21 cellular contexts compared by ENCODE assay signal in the genomic region with DNA sequence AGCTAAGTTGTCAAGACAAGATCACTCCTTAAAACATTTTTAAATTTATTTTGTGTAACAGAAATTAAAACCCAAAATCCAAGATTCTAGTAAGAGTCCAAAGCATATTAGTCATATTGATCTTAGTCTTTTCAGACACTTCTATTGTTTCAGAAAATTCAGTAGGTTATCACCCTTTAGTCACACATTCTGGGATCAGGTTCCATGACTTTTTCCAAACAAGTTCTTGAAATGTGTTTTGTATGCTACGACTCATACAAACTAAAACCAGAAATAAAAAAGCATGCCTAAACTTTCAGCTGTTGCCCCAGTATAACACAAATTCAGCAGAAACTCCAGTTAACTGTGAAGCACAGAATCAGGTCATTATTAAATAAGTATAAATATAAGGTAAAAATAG. TPM values are rescaled to one million over a fixed set of nuclear protein-coding genes. Genes with fewer than 3 reads are reported as not detected.
DNase-seq lines count a peak whose midpoint lies in the region; ATAC-seq and TF ChIP-seq lines count a peak whose summit lies in the region.
"Had no signal": no experiment of that assay in that cellular context is flagged by ENCODE, and none has a peak within 500 bp of the region (broad histone marks: within the 10 kb centered on the region; RNA-seq: fewer than 3 reads in every experiment).

No MANE protein-coding gene starts in this region.

- no peak for TF ChIP-seq RAD21 in SK-N-SH (IDR thresholded peaks at IDR 0.05; ENCODE audit: low read length)

- POLR2A ChIA-PET in SK-N-SH (lab: Yijun Ruan, JAX) = no interaction called here

- H2AFZ ChIP-seq in SK-N-SH (ENCODE audit: low read depth) (no peak overlapping the region), fibroblast of lung (ENCODE audit: low read length) (no peak overlapping the region)

- TF ChIP-seq CTCF in SK-N-SH (IDR thresholded peaks at IDR 0.05) = no peak
- TF ChIP-seq CTCF in fibroblast of lung (conservative IDR thresholded peaks at IDR 0.05 in 1 of 2, IDR thresholded peaks at IDR 0.05 in 1 of 2; ENCODE audit: low read depth in 1 of 2, low read length in 2 of 2) = no peak
- no peak for TF ChIP-seq CTCF in spleen (IDR thresholded peaks at IDR 0.05 in 8 of 11, conservative IDR thresholded peaks at IDR 0.05 in 3 of 11)

- H4K20me1 ChIP-seq in SK-N-SH (ENCODE audit: insufficient read depth) = no peaks in the 10 kb centered on the region
- no peaks in the 10 kb centered on the region for H4K20me1 ChIP-seq in fibroblast of lung (ENCODE audit: control insufficient read depth, extremely low read depth, insufficient read depth, low read length)

- no peaks in the 10 kb centered on the region for H3K27me3 ChIP-seq in SK-N-SH (ENCODE audit: insufficient read depth)
- H3K27me3 ChIP-seq in adipocyte (replicated peaks; ENCODE audit: control insufficient read depth, insufficient read depth, low read length) = no peaks in the 10 kb centered on the region
- H3K27me3 ChIP-seq in fibroblast of lung (ENCODE audit: control insufficient read depth, insufficient read depth, low read length) = no peaks in the 10 kb centered on the region
- no peaks in the 10 kb centered on the region for H3K27me3 ChIP-seq in spleen (replicated peaks in 1 of 7)
- H3K27me3 ChIP-seq: BE2C had no signal

- H3K27ac ChIP-seq in SK-N-SH (ENCODE audit: low read depth in 2 of 2, low read length in 1 of 2) (no peak overlapping the region; a peak in 1 of 4 replicates), fibroblast of lung (ENCODE audit: insufficient read depth, low read length) (no peak overlapping the region), spleen (no peak overlapping the region)
- H3K27ac ChIP-seq: 22Rv1 had no signal

- no peaks in the 10 kb centered on the region for H3K79me2 ChIP-seq in SK-N-SH (ENCODE audit: insufficient read depth)
- no peaks in the 10 kb centered on the region for H3K79me2 ChIP-seq in fibroblast of lung (ENCODE audit: control insufficient read depth, insufficient read depth, low read length)

- no peak overlapping the region for H3K9ac ChIP-seq in SK-N-SH
- H3K9ac ChIP-seq in adipocyte (ENCODE audit: low read length) = no peak overlapping the region
- no peak overlapping the region for H3K9ac ChIP-seq in fibroblast of lung (ENCODE audit: insufficient read depth, low read length)

- ATAC-seq in SK-N-SH treated with all-trans-retinoic acid at 6 μM for 48 hours (no peak), HG03139 (IDR thresholded peaks at IDR 0.05; ENCODE audit: unreplicated experiment) (no peak)
- no peak for ATAC-seq in effector memory CD8-positive, alpha-beta T cell (replicated peaks)

- no peak overlapping the region for H3K27ac Mint-ChIP-seq in effector memory CD8-positive, alpha-beta T cell
- H3K27ac Mint-ChIP-seq: CD4-positive, alpha-beta T cell had no signal

- no peaks in the 10 kb centered on the region for H3K36me3 Mint-ChIP-seq in effector memory CD8-positive, alpha-beta T cell (ENCODE audit: insufficient read depth)

- H3K4me2 ChIP-seq in SK-N-SH (no peak overlapping the region), fibroblast of lung (ENCODE audit: extremely low read depth, insufficient read depth, low read length) (no peak overlapping the region)

- peaks cover 0 to 15% of the 10 kb centered on the region in 2 experiments; a peak in 2 of 4 replicates for H3K4me1 ChIP-seq in SK-N-SH (ENCODE audit: control insufficient read depth in 1 of 2, insufficient read depth in 2 of 2, low read depth in 1 of 2, low read length in 1 of 2)
- H3K4me1 ChIP-seq in adipocyte (ENCODE audit: control insufficient read depth, insufficient read depth, low read length) = peaks cover 11% of the 10 kb centered on the region
- no peaks in the 10 kb centered on the region for H3K4me1 ChIP-seq in fibroblast of lung (ENCODE audit: control insufficient read depth, extremely low read depth, insufficient read depth, low read length)
- no peaks in the 10 kb centered on the region for H3K4me1 ChIP-seq in spleen
- H3K4me1 ChIP-seq: BE2C had no signal

- CTCF ChIA-PET in SK-N-SH (lab: Yijun Ruan, JAX) = interaction anchor here (1.2 to 1.5 kb wide), 2 partner anchors 10 to 135 kb away, joined by 5 to 6 read pairs; partner anchors contain the start of gene SEMA3D

- H3K4me3 ChIP-seq in SK-N-SH (ENCODE audit: low read depth in 2 of 2, low read length in 1 of 2) (no peak overlapping the region), adipocyte (ENCODE audit: low read length) (no peak overlapping the region), fibroblast of lung (replicated peaks in 1 of 4; ENCODE audit: control extremely low read depth in 1 of 4, insufficient read depth in 1 of 4, low read depth in 3 of 4, low read length in 4 of 4) (no peak overlapping the region), spleen (no peak overlapping the region)

- intact Hi-C loops in spleen (cut with DNase I; ENCODE audit: low total_unique reads) = no loop called here

- DNase-seq in SK-N-SH (no peak), adipocyte (ENCODE audit: low read depth) (peak; percentile 42), fibroblast of lung (ENCODE audit: low read depth in 2 of 2) (peak; percentile 28 to 48), renal cortical epithelial cell (ENCODE audit: low read depth) (peak; percentile 33), spleen (no peak)
- DNase-seq in effector memory CD8-positive, alpha-beta T cell = no peak
- DNase-seq: BE2C; Calu3; CD4-positive, alpha-beta T cell; DMS53; Kasumi-1; NCI-H187 treated with DMSO at 0.1 percent for 48 hours; NCI-H446; NCI-H69; NK-92 treated with Interleukin-12 subunit alpha and Interleukin-12 subunit beta, amount 100 ng/mL, for 24 hours; RPMI8226; SIG-M5 had no signal

- no peaks in the 10 kb centered on the region for H3K4me1 Mint-ChIP-seq in effector memory CD8-positive, alpha-beta T cell (ENCODE audit: low read depth in 2 of 2)

- H3K27me3 Mint-ChIP-seq in effector memory CD8-positive, alpha-beta T cell = no peaks in the 10 kb centered on the region
- H3K27me3 Mint-ChIP-seq: CD4-positive, alpha-beta T cell had no signal

- peaks cover 0 to 5% of the 10 kb centered on the region in 2 experiments for H3K36me3 ChIP-seq in SK-N-SH (replicated peaks in 1 of 2; ENCODE audit: control insufficient read depth in 1 of 2, insufficient read depth in 2 of 2, low read length in 1 of 2)
- no peaks in the 10 kb centered on the region for H3K36me3 ChIP-seq in adipocyte (ENCODE audit: control insufficient read depth, insufficient read depth, low read length, severe bottlenecking)
- H3K36me3 ChIP-seq in fibroblast of lung (ENCODE audit: control insufficient read depth, insufficient read depth, low read length) = no peaks in the 10 kb centered on the region
- H3K36me3 ChIP-seq in spleen = peaks cover 0 to 12% (median 0%) of the 10 kb centered on the region in 6 donors
- H3K36me3 ChIP-seq: BE2C had no signal

- WGBS in SK-N-SH (ENCODE audit: low lambda C conversion rate) = 51% methylated on average over 1 of the region's 1 CpG
- 89 to 93% (median 90%) methylated on average over 1 of the region's 1 CpG for WGBS in spleen, 5 donors

- H3K9me3 Mint-ChIP-seq in effector memory CD8-positive, alpha-beta T cell = peaks cover 11 to 18% of the 10 kb centered on the region in 2 donors

- no peaks in the 10 kb centered on the region for H3K9me2 ChIP-seq in SK-N-SH

- 0 out of 4 replicates have a peak, but pooled peaks of 1 of the 2 experiments have one; percentile 21 for TF ChIP-seq EP300 in SK-N-SH (IDR thresholded peaks at IDR 0.05; ENCODE audit: borderline replicate concordance in 1 of 2, low read depth in 1 of 2, low read length in 1 of 2)

- H3K4me3 Mint-ChIP-seq in effector memory CD8-positive, alpha-beta T cell = no peak overlapping the region
- H3K4me3 Mint-ChIP-seq: CD4-positive, alpha-beta T cell had no signal

- peaks cover 30% of the 10 kb centered on the region for H3F3A ChIP-seq in SK-N-SH (replicated peaks; ENCODE audit: insufficient read depth)

- TF ChIP-seq POLR2A in spleen (IDR thresholded peaks at IDR 0.05) = no peak

- no peaks in the 10 kb centered on the region; the same call in 1 of the 2 replicates for H3K9me3 ChIP-seq in SK-N-SH
- H3K9me3 ChIP-seq in adipocyte (ENCODE audit: control insufficient read depth, low read length) = peaks cover 18% of the 10 kb centered on the region
- no peaks in the 10 kb centered on the region for H3K9me3 ChIP-seq in fibroblast of lung (ENCODE audit: control insufficient read depth, insufficient read depth, low read depth, low read length)
- peaks cover 0 to 33% (median 25%) of the 10 kb centered on the region in 8 donors for H3K9me3 ChIP-seq in spleen
- H3K9me3 ChIP-seq: BE2C had no signal

TF ChIP-seq in SK-N-SH, 30 proteins besides CTCF, POLR2A, EP300 and RAD21 (continues in another document):
- peak; percentile 46; the same call in 1 of the 2 replicates for TF ChIP-seq FOSL2 (IDR thresholded peaks at IDR 0.05; ENCODE audit: borderline replicate concordance, low read depth)
- peak; percentile 64 for TF ChIP-seq JUND (IDR thresholded peaks at IDR 0.05)
- peak; percentile 70 for TF ChIP-seq TCF12 (IDR thresholded peaks at IDR 0.05)
- peak; percentile 40; the same call in 1 of the 2 replicates for TF ChIP-seq RXRA (IDR thresholded peaks at IDR 0.05; ENCODE audit: borderline replicate concordance, low read depth)

TF ChIP-seq in SK-N-SH treated with all-trans-retinoic acid at 6 μM for 48 hours, 23 proteins besides CTCF, POLR2A, EP300 and RAD21 (continues in another document):
- TF ChIP-seq PPARA (CRISPR knock-in tag; IDR thresholded peaks at IDR 0.05; ENCODE audit: borderline replicate concordance) = no peak
- TF ChIP-seq ARNTL (CRISPR knock-in tag; IDR thresholded peaks at IDR 0.05; ENCODE audit: borderline replicate concordance, low read depth) = no peak
- no peak for TF ChIP-seq GLIS3 (CRISPR knock-in tag; IDR thresholded peaks at IDR 0.05)
- TF ChIP-seq RARB (CRISPR knock-in tag; IDR thresholded peaks at IDR 0.05) = no peak
- no peak for TF ChIP-seq ZNF565 (CRISPR knock-in tag; conservative IDR thresholded peaks at IDR 0.05; ENCODE audit: low read depth)

RNA-seq across cellular contexts. Expression of gene SEMA3D, which starts 10.7 kb away (rescaled TPM):
- polyA plus RNA-seq in SK-N-SH (2012; rRNA removed) (30.1 and 48.7 TPM in 2 replicates), fibroblast of lung (4.1 and 13.6 TPM in 2 replicates), spleen (10 to 100 TPM in 1 of 3 donors, 1 to 10 TPM in 2; 4.6 to 20.7 (median 6.6) TPM)
- 36.4 and 41.4 TPM in 2 replicates for polyA plus RNA-seq in SK-N-SH (2012; cell fraction: cytosol; rRNA removed)
- 15.5 and 39.9 TPM in 2 replicates for polyA plus RNA-seq in SK-N-SH (2012; cell fraction: nucleus; rRNA removed)
- total RNA-seq in fibroblast of lung (4.6 and 12.1 TPM in 2 replicates), renal cortical epithelial cell (0.20 and 0.69 TPM in 2 replicates), spleen (100 to 1,000 TPM in 6 of 7 donors, 10 to 100 TPM in 1; 65.3 to 210 (median 120) TPM)
- polyA plus RNA-seq in fibroblast of lung (2012) = 1.9 and 6.8 TPM in 2 replicates
- 1.4 and 8.4 TPM in 2 replicates for polyA minus RNA-seq in fibroblast of lung (ENCODE audit: low replicate concordance)
- total RNA-seq: CD4-positive, alpha-beta T cell; OCI-LY7 had no signal

Comparison
In these comparisons a context has a peak if more than half of its experiments do, and no peak if none do; other contexts are left out.
1. DNase-seq: peak in adipocyte (single experiment), fibroblast of lung (2 of 2) and renal cortical epithelial cell (single experiment); none in SK-N-SH (single experiment), spleen (single experiment) and effector memory CD8-positive, alpha-beta T cell (0 of 3).